ENCODE assay signal across 18 cellular contexts in the genomic region with DNA sequence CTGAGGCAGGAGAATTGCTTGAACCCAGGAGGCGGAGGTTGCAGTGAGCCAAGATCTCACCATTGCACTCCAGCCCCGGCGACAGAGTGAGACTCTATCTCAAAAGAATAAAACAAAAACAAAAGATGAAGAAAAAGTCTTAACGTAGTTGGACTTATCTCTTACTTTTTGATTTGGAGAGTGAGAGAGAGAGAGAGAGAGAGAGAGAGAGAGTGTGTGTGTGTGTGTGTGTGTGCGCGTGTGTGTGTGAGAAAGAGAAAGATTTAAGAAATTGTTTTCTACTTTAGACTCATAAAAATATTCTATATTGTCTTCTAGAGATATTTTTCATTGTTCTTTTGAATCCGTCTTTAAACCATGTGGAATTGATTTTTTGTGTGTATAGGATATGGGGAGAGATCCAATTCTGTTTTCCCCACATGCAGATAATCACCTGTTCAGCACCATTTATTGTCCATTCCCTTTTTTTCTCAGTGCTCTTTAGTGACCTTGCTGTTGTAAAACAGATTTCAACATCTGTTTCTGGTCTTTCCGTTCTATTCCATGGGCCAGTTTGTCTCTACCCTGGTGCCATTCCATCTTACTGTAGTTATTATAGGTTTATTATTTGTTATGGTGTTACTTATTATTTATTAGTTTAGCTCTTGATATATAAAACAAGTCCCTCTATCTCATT.
"Had no signal": no experiment of that assay in that cellular context is flagged by ENCODE, and none has a peak within 500 bp of the region (broad histone marks: within the 10 kb centered on the region; RNA-seq: fewer than 3 reads in every experiment).

No MANE protein-coding gene starts in this region.

- DNase-seq: activated CD4-positive, alpha-beta T cell treated with anti-CD3 and anti-CD28 coated beads, Interleukin-2, amount 50 U/mL, for 4 hours; activated CD4-positive, CD25-positive, alpha-beta regulatory T cell treated with anti-CD3 and anti-CD28 coated beads, Interleukin-2, amount 50 U/mL, for 72 hours; activated CD8-positive, alpha-beta memory T cell treated with anti-CD3 and anti-CD28 coated beads, Interleukin-2, amount 10 ng/mL, durations not matched to agents 7 days and 5 days; activated effector memory CD4-positive, alpha-beta T cell treated with anti-CD3 and anti-CD28 coated beads, Interleukin-2, amount 50 U/mL, for 16 hours; activated T-cell treated with anti-CD3 and anti-CD28 coated beads, Interleukin-2, amount 50 U/mL, for 1 hour; aorta; effector memory CD4-positive, alpha-beta T cell; foreskin melanocyte; kidney glomerular epithelial cell; lower lobe of right lung; midbrain; SW 1271; T1000; thyroid gland; uterus had no signal

- H3K4me1 ChIP-seq: lower lobe of right lung, parathyroid adenoma, uterus had no signal

- H3K27me3 ChIP-seq: thyroid gland, uterus had no signal

- H2AFZ ChIP-seq: parathyroid adenoma had no signal

- H3K27me3 Mint-ChIP-seq: activated CD8-positive, alpha-beta memory T cell treated with anti-CD3 and anti-CD28 coated beads, Interleukin-2, amount 10 ng/mL, durations not matched to agents 7 days and 5 days; dendritic cell treated with granulocyte-macrophage colony-stimulating factor and Interleukin-4, amounts not matched to agents 40 ng/mL and 50 ng/mL, for 4 days had no signal

- H3K9me3 Mint-ChIP-seq: dendritic cell treated with granulocyte-macrophage colony-stimulating factor and Interleukin-4, amounts not matched to agents 40 ng/mL and 50 ng/mL, for 4 days; stimulated activated effector memory CD8-positive, alpha-beta T cell treated with anti-CD3 and anti-CD28 coated beads, Interleukin-12 subunit alpha, Interleukin-12 subunit beta, amount 100 ng/mL, for 72 hours had no signal

- H3K27ac Mint-ChIP-seq: activated CD8-positive, alpha-beta memory T cell treated with anti-CD3 and anti-CD28 coated beads, Interleukin-2, amount 10 ng/mL, durations not matched to agents 7 days and 5 days; dendritic cell treated with granulocyte-macrophage colony-stimulating factor and Interleukin-4, amounts not matched to agents 40 ng/mL and 50 ng/mL, for 4 days; stimulated activated effector memory CD8-positive, alpha-beta T cell treated with anti-CD3 and anti-CD28 coated beads, Interleukin-12 subunit alpha, Interleukin-12 subunit beta, amount 100 ng/mL, for 72 hours had no signal

- H3K27ac ChIP-seq: lower lobe of right lung, parathyroid adenoma, thyroid gland, uterus had no signal

- H3K36me3 ChIP-seq: uterus had no signal

- ATAC-seq: activated CD8-positive, alpha-beta memory T cell treated with anti-CD3 and anti-CD28 coated beads, Interleukin-2, amount 10 ng/mL, durations not matched to agents 7 days and 5 days; lower lobe of right lung; stimulated activated effector memory CD8-positive, alpha-beta T cell treated with anti-CD3 and anti-CD28 coated beads, Interleukin-12 subunit alpha, Interleukin-12 subunit beta, amount 100 ng/mL, for 72 hours had no signal

- H3K9ac ChIP-seq: parathyroid adenoma had no signal

- H3K4me3 Mint-ChIP-seq: activated CD8-positive, alpha-beta memory T cell treated with anti-CD3 and anti-CD28 coated beads, Interleukin-2, amount 10 ng/mL, durations not matched to agents 7 days and 5 days; dendritic cell treated with granulocyte-macrophage colony-stimulating factor and Interleukin-4, amounts not matched to agents 40 ng/mL and 50 ng/mL, for 4 days; stimulated activated effector memory CD8-positive, alpha-beta T cell treated with anti-CD3 and anti-CD28 coated beads, Interleukin-12 subunit alpha, Interleukin-12 subunit beta, amount 100 ng/mL, for 72 hours had no signal

- H3K9me3 ChIP-seq: lower lobe of right lung, thyroid gland, uterus had no signal

- H3K4me3 ChIP-seq: lower lobe of right lung, thyroid gland, uterus had no signal
